11 cellular contexts compared by ENCODE assay signal in genomic region chr11:132858203-132858602, GRCh38.
DNase-seq lines count a peak whose midpoint lies in the region; ATAC-seq and TF ChIP-seq lines count a peak whose summit lies in the region.
"Had no signal": no experiment of that assay in that cellular context is flagged by ENCODE, and none has a peak within 500 bp of the region (broad histone marks: within the 10 kb centered on the region; RNA-seq: fewer than 3 reads in every experiment).

No MANE protein-coding gene starts in this region.

- H3K9me3 ChIP-seq in BLaER1 treated with 17β-estradiol and CSF1 and Interleukin-3, amounts not matched to agents 10 nM and 100 nM (replicated peaks in 1 of 11), result peaks cover 15 to 27% (median 22%) of the 10 kb centered on the region in 11 experiments; a peak in 21 of 22 replicates
- H3K9me3 ChIP-seq in IMR-90 (ENCODE audit: control insufficient read depth, insufficient read depth, low read length) (no peaks in the 10 kb centered on the region), mammary epithelial cell (replicated peaks; ENCODE audit: insufficient read depth, low read length) (no peaks in the 10 kb centered on the region), right cardiac atrium (ENCODE audit: control insufficient read depth, low read length) (no peaks in the 10 kb centered on the region)

- BruUV-seq in IMR-90 (replicated peaks; lab: Mats Ljungman, UMichigan) (no TSS peak), mammary epithelial cell (replicated peaks; lab: Mats Ljungman, UMichigan) (no TSS peak)

- H4K5ac ChIP-seq in IMR-90 (ENCODE audit: low read depth, low read length), result no peak overlapping the region

- H3K27ac ChIP-seq in BLaER1 treated with 17β-estradiol and CSF1 and Interleukin-3, amounts not matched to agents 10 nM and 100 nM, result no peak overlapping the region
- H3K27ac ChIP-seq in IMR-90 (ENCODE audit: insufficient read depth, low read length) (no peak overlapping the region), mammary epithelial cell (ENCODE audit: insufficient read depth, low read depth, low read length) (no peak overlapping the region), right cardiac atrium (ENCODE audit: low read length) (no peak overlapping the region)

- no peak overlapping the region; a peak in 1 of 22 replicates for H3K9ac ChIP-seq in BLaER1 treated with 17β-estradiol and CSF1 and Interleukin-3, amounts not matched to agents 10 nM and 100 nM
- H3K9ac ChIP-seq in IMR-90 (ENCODE audit: low read depth, low read length), result no peak overlapping the region
- no peak overlapping the region for H3K9ac ChIP-seq in mammary epithelial cell (ENCODE audit: insufficient read depth, low read length)

- no peak overlapping the region for H3K4ac ChIP-seq in IMR-90 (ENCODE audit: low read depth, low read length)

- H3K36me3 ChIP-seq in BLaER1 treated with 17β-estradiol and CSF1 and Interleukin-3, amounts not matched to agents 10 nM and 100 nM, result peaks cover 0 to 7% (median 0%) of the 10 kb centered on the region in 11 experiments; a peak in 1 of 22 replicates
- H3K36me3 ChIP-seq in IMR-90 (ENCODE audit: control insufficient read depth, insufficient read depth, low read length), result no peaks in the 10 kb centered on the region
- no peaks in the 10 kb centered on the region for H3K36me3 ChIP-seq in mammary epithelial cell (ENCODE audit: insufficient read depth, low read length)

- no peak overlapping the region for H2BK15ac ChIP-seq in IMR-90 (ENCODE audit: low read depth, low read length)

- in situ Hi-C loops in IMR-90 (cut with MboI; ENCODE audit: low sequenced_read_pairs), result no loop called here
- in situ Hi-C loops in mammary epithelial cell (cut with MboI; ENCODE audit: low sequenced_read_pairs in 2 of 2), result no loop called here
- in situ Hi-C loops in GM13977 (cut with MboI; ENCODE audit: low pct_unique_long_range_greater_than_20kb, low sequenced_read_pairs, unreplicated experiment), result no loop called here

- no peak overlapping the region for H2AK9ac ChIP-seq in IMR-90 (replicated peaks; ENCODE audit: low read depth, low read length, poor library complexity)

- no peak overlapping the region for H2BK20ac ChIP-seq in IMR-90 (ENCODE audit: low read depth, low read length)

- TF ChIP-seq POLR2A in IMR-90 (IDR thresholded peaks at IDR 0.05; ENCODE audit: low read depth, low read length), result no peak

- DNase-seq in IMR-90 (peak; percentile 55), mammary epithelial cell (peak; percentile 42), kidney tubule cell (ENCODE audit: low spot score) (peak; percentile 25), GM13977 (ENCODE audit: low spot score) (no peak), right cardiac atrium (no peak)
- DNase-seq: COR-L47, NCI-H446, T-helper 2 cell had no signal

- no peak overlapping the region for H2BK5ac ChIP-seq in IMR-90 (ENCODE audit: low read depth, low read length, poor library complexity, severe bottlenecking)

- H3K79me2 ChIP-seq in mammary epithelial cell (ENCODE audit: insufficient read depth, low read length), result no peaks in the 10 kb centered on the region

- no peak overlapping the region for H3K14ac ChIP-seq in IMR-90 (replicated peaks; ENCODE audit: low read depth, low read length)

- H3K79me1 ChIP-seq in IMR-90 (ENCODE audit: low read depth in 1 of 2, low read length in 2 of 2), result no peaks in the 10 kb centered on the region

- dilution Hi-C loops in IMR-90 (cut with HindIII; ENCODE audit: low sequenced_read_pairs, unreplicated experiment) (no loop called here), mammary epithelial cell (cut with HindIII; ENCODE audit: low sequenced_read_pairs) (no loop called here)

- H3K4me3 ChIP-seq in BLaER1 treated with 17β-estradiol and CSF1 and Interleukin-3, amounts not matched to agents 10 nM and 100 nM, result no peak overlapping the region
- no peak overlapping the region for H3K4me3 ChIP-seq in IMR-90 (ENCODE audit: insufficient read depth, low read depth, low read length)
- H3K4me3 ChIP-seq in mammary epithelial cell (replicated peaks in 1 of 3; ENCODE audit: insufficient read depth in 1 of 3, low read depth in 2 of 3, low read length in 3 of 3), result no peak overlapping the region
- H3K4me3 ChIP-seq in right cardiac atrium (ENCODE audit: low read length), result no peak overlapping the region

- H2AFZ ChIP-seq in IMR-90 (replicated peaks; ENCODE audit: low read length, poor library complexity) (peak overlapping the region; percentile 26), mammary epithelial cell (ENCODE audit: low read depth, low read length) (peak overlapping the region; percentile 25)

- H3K4me2 ChIP-seq in BLaER1 treated with 17β-estradiol and CSF1 and Interleukin-3, amounts not matched to agents 10 nM and 100 nM, result peak overlapping the region in 9 of 11 experiments; percentile 1 to 57 (median 36); a peak in 15 of 22 replicates
- H3K4me2 ChIP-seq in IMR-90 (ENCODE audit: low read depth, low read length) (no peak overlapping the region), mammary epithelial cell (ENCODE audit: insufficient read depth, low read depth, low read length) (no peak overlapping the region)

- H2AK5ac ChIP-seq in IMR-90 (ENCODE audit: low read depth, low read length), result no peak overlapping the region

- peak; percentile 38 for TF ChIP-seq RAD21 in IMR-90 (IDR thresholded peaks at IDR 0.05; ENCODE audit: low read length)

- no peaks in the 10 kb centered on the region for H3K9me1 ChIP-seq in IMR-90 (ENCODE audit: insufficient read depth, low read length)

- H4K8ac ChIP-seq in IMR-90 (ENCODE audit: low read depth in 2 of 2, low read length in 2 of 2), result no peak overlapping the region

- H3K23ac ChIP-seq in IMR-90 (ENCODE audit: low read depth, low read length), result no peak overlapping the region

- WGBS in IMR-90 (ENCODE audit: extremely low coverage in 2 of 2, insufficient read length in 1 of 2), 2 experiments, result no CpG with 5 or more reads among the region's 5 CpGs
- WGBS in mammary epithelial cell (ENCODE audit: low coverage, missing lambda C conversion rate), result 9% methylated on average over 5 of the region's 5 CpGs
- WGBS in right cardiac atrium, result 10% methylated on average over 5 of the region's 5 CpGs

- CTCF ChIA-PET in IMR-90 (lab: Yijun Ruan, JAX) (interaction anchor here (1.8 kb wide), 1 partner anchor 20 kb away, joined by 3 read pairs; no protein-coding TSS in a partner anchor), mammary epithelial cell (lab: Charles Lee; ENCODE audit: low non-redundant PET) (no interaction called here)

- H4K91ac ChIP-seq in IMR-90 (ENCODE audit: insufficient read depth, low read depth, low read length), result no peak overlapping the region

- no peaks in the 10 kb centered on the region for H4K20me1 ChIP-seq in BLaER1 treated with 17β-estradiol and CSF1 and Interleukin-3, amounts not matched to agents 10 nM and 100 nM
- H4K20me1 ChIP-seq in IMR-90 (ENCODE audit: insufficient read depth, low read length) (no peaks in the 10 kb centered on the region), mammary epithelial cell (ENCODE audit: insufficient read depth, low read length) (no peaks in the 10 kb centered on the region)

- no peak overlapping the region for H3K56ac ChIP-seq in IMR-90 (ENCODE audit: extremely low read depth, insufficient read depth, low read length)

- peak; percentile 38 for TF ChIP-seq CTCF in IMR-90 (conservative IDR thresholded peaks at IDR 0.05; ENCODE audit: low read depth, low read length)
- TF ChIP-seq CTCF in mammary epithelial cell (conservative IDR thresholded peaks at IDR 0.05 in 1 of 2, IDR thresholded peaks at IDR 0.05 in 1 of 2; ENCODE audit: extremely low read depth in 1 of 2, insufficient read depth in 1 of 2, low read depth in 1 of 2, low read length in 2 of 2), result peak; percentile 42 to 72
- TF ChIP-seq CTCF in GM13977 (IDR thresholded peaks at IDR 0.05; ENCODE audit: extremely low read depth, insufficient read depth, missing control alignments), result no peak

- H2BK120ac ChIP-seq in IMR-90 (ENCODE audit: low read depth, low read length), result no peak overlapping the region

- intact Hi-C loops in IMR-90 (cut with micrococcal nuclease) (no loop called here), mammary epithelial cell (cut with micrococcal nuclease) (loop anchor here (1.0 kb wide), 1 partner anchor 83 kb away; no protein-coding TSS in a partner anchor), right cardiac atrium (cut with DNase I) (no loop called here)

- POLR2A ChIA-PET in IMR-90 (lab: Charles Lee; ENCODE audit: unreplicated experiment), result no interaction called here

- no peak overlapping the region for H3K18ac ChIP-seq in IMR-90 (ENCODE audit: low read depth, low read length)

- 0 out of 22 replicates have a peak, but pooled peaks cover 0 to 5% (median 0%) of the 10 kb centered on the region in 11 experiments for H3K27me3 ChIP-seq in BLaER1 treated with 17β-estradiol and CSF1 and Interleukin-3, amounts not matched to agents 10 nM and 100 nM
- H3K27me3 ChIP-seq in IMR-90 (ENCODE audit: control insufficient read depth, insufficient read depth, low read length) (no peaks in the 10 kb centered on the region), mammary epithelial cell (ENCODE audit: insufficient read depth, low read length) (no peaks in the 10 kb centered on the region), right cardiac atrium (ENCODE audit: control insufficient read depth, insufficient read depth) (no peaks in the 10 kb centered on the region)

- ATAC-seq in IMR-90 (ENCODE audit: low read depth) (peak; percentile 75), HG02798 (IDR thresholded peaks at IDR 0.05; ENCODE audit: poor library complexity, unreplicated experiment) (no peak), GM19324 (IDR thresholded peaks at IDR 0.05; ENCODE audit: low FRiP score, unreplicated experiment) (no peak), right cardiac atrium (no peak)

- H3K4me1 ChIP-seq in BLaER1 treated with 17β-estradiol and CSF1 and Interleukin-3, amounts not matched to agents 10 nM and 100 nM, result peaks cover 3 to 27% (median 19%) of the 10 kb centered on the region in 10 experiments; a peak in 16 of 20 replicates
- H3K4me1 ChIP-seq in IMR-90 (ENCODE audit: control insufficient read depth, insufficient read depth, low read length), result no peaks in the 10 kb centered on the region
- peaks cover 8% of the 10 kb centered on the region for H3K4me1 ChIP-seq in mammary epithelial cell (ENCODE audit: insufficient read depth, low read length)
- no peaks in the 10 kb centered on the region for H3K4me1 ChIP-seq in right cardiac atrium (ENCODE audit: control insufficient read depth, insufficient read depth, low read length)

TF ChIP-seq in IMR-90, 13 proteins besides CTCF, POLR2A, EP300 and RAD21:
- TF ChIP-seq SMC3 (IDR thresholded peaks at IDR 0.05; ENCODE audit: low read depth, low read length) (peak; percentile 33; the same call in 1 of the 2 replicates), CHD1 (IDR thresholded peaks at IDR 0.05; ENCODE audit: low read depth, low read length) (no peak)

Comparison
In these comparisons a context has a peak if more than half of its experiments do, and no peak if none do; other contexts are left out.
1. H3K4me2 ChIP-seq: peak in BLaER1 treated with 17β-estradiol and CSF1 and Interleukin-3, amounts not matched to agents 10 nM and 100 nM (9 of 11); none in IMR-90 (single experiment) and mammary epithelial cell (single experiment).
2. DNase-seq: peak in IMR-90 (single experiment), mammary epithelial cell (single experiment) and kidney tubule cell (single experiment); none in GM13977 (single experiment) and right cardiac atrium (0 of 3).